8 cellular contexts compared by ENCODE assay signal in the genomic region with DNA sequence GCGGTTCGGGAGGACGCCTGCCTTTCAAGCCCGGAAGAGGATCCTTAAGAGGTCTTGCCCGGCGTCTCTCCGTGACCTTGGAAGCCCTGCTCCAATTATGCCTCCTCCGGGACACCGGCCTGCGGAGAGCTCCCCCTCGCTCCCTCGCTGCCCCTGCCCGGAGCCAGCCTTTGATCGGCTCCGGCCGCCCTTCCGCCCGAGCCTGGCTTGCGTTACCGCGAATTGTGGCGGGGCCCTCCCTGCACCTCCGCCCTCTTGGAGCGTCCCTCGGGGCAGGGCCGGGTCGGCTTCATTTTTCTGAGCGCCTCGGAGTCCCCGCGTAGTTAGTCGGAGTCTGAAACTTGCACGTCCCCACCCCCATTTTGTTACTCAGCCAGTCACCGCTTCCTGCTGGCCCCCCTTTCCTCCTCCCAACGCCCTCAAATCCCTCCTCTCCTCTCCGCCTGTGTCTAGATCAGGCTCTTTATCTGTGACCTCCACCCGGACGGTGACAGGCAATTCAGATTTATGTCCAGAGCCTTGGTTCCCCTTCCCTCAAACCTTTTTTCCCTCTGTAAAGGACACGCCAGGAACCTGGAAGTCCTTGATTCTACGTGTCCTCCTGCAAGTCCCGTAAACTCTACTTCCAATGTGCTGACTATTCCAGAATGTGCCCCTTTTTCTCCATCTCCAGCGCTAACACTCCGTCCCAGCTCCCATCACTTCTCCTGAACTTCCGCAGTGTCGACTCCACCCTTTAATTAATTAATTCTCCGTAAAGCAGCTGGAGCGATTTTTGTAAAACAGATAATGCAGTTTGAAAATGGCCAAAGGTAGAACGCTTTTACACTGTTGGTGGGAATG. TPM values are rescaled to one million over a fixed set of nuclear protein-coding genes. Genes with fewer than 3 reads are reported as not detected.
A peak's percentile ranks its signal among the peaks of the same experiment; 100 is the strongest.
DNase-seq lines count a peak whose midpoint lies in the region; ATAC-seq and TF ChIP-seq lines count a peak whose summit lies in the region.

No MANE protein-coding gene starts in this region.

- H3K9me3 Mint-ChIP-seq in activated naive CD4-positive, alpha-beta T cell treated with anti-CD3 and anti-CD28 coated beads, Interleukin-2, amount 50 U/mL, for 24 hours = no peaks in the 10 kb centered on the region

- peak overlapping the region; percentile 97 for H3K9ac ChIP-seq in HUES48 (ENCODE audit: low read depth, low read length)

- no peak for TF ChIP-seq EP300 in upper lobe of left lung (IDR thresholded peaks at IDR 0.05)

- peaks cover 3% of the 10 kb centered on the region; the same call in 1 of the 2 replicates for H3K4me1 ChIP-seq in HUES48 (ENCODE audit: control insufficient read depth, insufficient read depth, low read length)
- no peaks in the 10 kb centered on the region; the same call in 1 of the 2 replicates for H3K4me1 ChIP-seq in SJCRH30
- peaks cover 13 to 17% (median 14%) of the 10 kb centered on the region in 4 donors for H3K4me1 ChIP-seq in upper lobe of left lung

- H3K27me3 ChIP-seq in HUES48 (ENCODE audit: control insufficient read depth, insufficient read depth, low read length) = no peaks in the 10 kb centered on the region
- no peaks in the 10 kb centered on the region for H3K27me3 ChIP-seq in SJCRH30
- no peaks in the 10 kb centered on the region for H3K27me3 ChIP-seq in upper lobe of left lung

- peak overlapping the region; percentile 88 for H3K4me3 ChIP-seq in HUES48 (ENCODE audit: low read depth, low read length)
- H3K4me3 ChIP-seq in SJCRH30 = peak overlapping the region; percentile 86
- peak overlapping the region; percentile 65 to 93 (median 90) for H3K4me3 ChIP-seq in upper lobe of left lung

- H3K4me3 Mint-ChIP-seq in activated naive CD4-positive, alpha-beta T cell treated with anti-CD3 and anti-CD28 coated beads, Interleukin-2, amount 50 U/mL, for 24 hours = peak overlapping the region; percentile 93

- ATAC-seq in GM21367 (IDR thresholded peaks at IDR 0.05; ENCODE audit: unreplicated experiment) = peak; percentile 16
- peak; percentile 75 for ATAC-seq in Right ventricle myocardium superior (ENCODE audit: poor library complexity)
- peak; percentile 70 to 91 for ATAC-seq in upper lobe of left lung (ENCODE audit: low FRiP score in 2 of 2)

- WGBS in upper lobe of left lung, 2 donors = 1% methylated on average over 19 to 28 of the region's 48 CpGs

- no peaks in the 10 kb centered on the region for H3K27me3 Mint-ChIP-seq in activated naive CD4-positive, alpha-beta T cell treated with anti-CD3 and anti-CD28 coated beads, Interleukin-2, amount 50 U/mL, for 24 hours

- peak in 2 of 4 donors; percentile 70 to 73 for TF ChIP-seq POLR2A in upper lobe of left lung (IDR thresholded peaks at IDR 0.05)

- peaks cover 21% of the 10 kb centered on the region for H3K4me1 Mint-ChIP-seq in activated naive CD4-positive, alpha-beta T cell treated with anti-CD3 and anti-CD28 coated beads, Interleukin-2, amount 50 U/mL, for 24 hours

- peak overlapping the region; percentile 97 for H3K27ac Mint-ChIP-seq in activated naive CD4-positive, alpha-beta T cell treated with anti-CD3 and anti-CD28 coated beads, Interleukin-2, amount 50 U/mL, for 24 hours

- peaks cover 4% of the 10 kb centered on the region for H3K36me3 Mint-ChIP-seq in activated naive CD4-positive, alpha-beta T cell treated with anti-CD3 and anti-CD28 coated beads, Interleukin-2, amount 50 U/mL, for 24 hours

- intact Hi-C loops in Right ventricle myocardium superior (cut with DNase I) = no loop called here
- intact Hi-C loops in posterior cingulate gyrus (cut with DNase I) = loop anchor here (2.0 kb wide), 1 partner anchor 25 kb away; a partner anchor contains a TSS

- H3K36me3 ChIP-seq in HUES48 (ENCODE audit: control insufficient read depth, insufficient read depth, low read length) = no peaks in the 10 kb centered on the region; the same call in 1 of the 2 replicates
- H3K36me3 ChIP-seq in SJCRH30 = no peaks in the 10 kb centered on the region
- H3K36me3 ChIP-seq in upper lobe of left lung = no peaks in the 10 kb centered on the region

- no peaks in the 10 kb centered on the region for H3K9me3 ChIP-seq in HUES48 (ENCODE audit: control insufficient read depth, insufficient read depth, low read length)
- H3K9me3 ChIP-seq in SJCRH30 (replicated peaks) = no peaks in the 10 kb centered on the region
- no peaks in the 10 kb centered on the region for H3K9me3 ChIP-seq in upper lobe of left lung

- no peak for TF ChIP-seq CTCF in upper lobe of left lung (IDR thresholded peaks at IDR 0.05)

- H3K27ac ChIP-seq in HUES48 (ENCODE audit: low read depth, low read length) (peak overlapping the region; percentile 100), SJCRH30 (peak overlapping the region; percentile 93), upper lobe of left lung (peak overlapping the region; percentile 97 to 99 (median 98))

- in situ Hi-C loops in Caki2 (cut with HindIII; ENCODE audit: low pct_unique_long_range_greater_than_20kb, low sequenced_read_pairs) = no loop called here

- DNase-seq in Caki2 (ENCODE audit: low read depth) (peak; percentile 86), SJCRH30 (peak; percentile 83), Right ventricle myocardium superior (peak; percentile 89), posterior cingulate gyrus (peak in 7 of 10 donors; percentile 36 to 88 (median 44)), upper lobe of left lung (peak in 1 of 2 donors; percentile 70)

RNA-seq across cellular contexts. Expression of a gene that starts 0.6 kb away (rescaled TPM):
- 24.0 and 55.3 TPM in 2 replicates for total RNA-seq in Caki2 (2014; rRNA removed; shearing (Covaris generic); ENCODE audit: low replicate concordance)
- 7.4 and 8.1 TPM in 2 replicates for total RNA-seq in SJCRH30 (2014; rRNA removed; shearing (Covaris generic))
- total RNA-seq in Right ventricle myocardium superior (18.2 TPM), upper lobe of left lung (100 to 1,000 TPM in 1 of 6 donors, 10 to 100 TPM in 5; 25.6 to 115 (median 33.0) TPM)

RNA-seq across cellular contexts. Expression of a gene that starts 6.2 kb away (rescaled TPM):
- total RNA-seq in Caki2 (2014; rRNA removed; shearing (Covaris generic); ENCODE audit: low replicate concordance) = 0.37 and 4.2 TPM in 2 replicates
- total RNA-seq in SJCRH30 (2014; rRNA removed; shearing (Covaris generic)) = 0.10 TPM in 1 of 2 replicates, not detected in the other
- total RNA-seq in Right ventricle myocardium superior (not detected), upper lobe of left lung (1 to 10 TPM in 2 of 6 donors, under 1 TPM in 3, not detected in 1; 0.46 to 1.4 (median 0.89) TPM)

RNA-seq across cellular contexts. Expression of a gene that starts 25.1 kb away (rescaled TPM):
- 22.2 and 45.4 TPM in 2 replicates for total RNA-seq in Caki2 (2014; rRNA removed; shearing (Covaris generic); ENCODE audit: low replicate concordance)
- 20.2 and 29.5 TPM in 2 replicates for total RNA-seq in SJCRH30 (2014; rRNA removed; shearing (Covaris generic))
- total RNA-seq in Right ventricle myocardium superior = 15.8 TPM
- 10 to 100 TPM; 24.6 to 62.9 (median 34.9) TPM for total RNA-seq in upper lobe of left lung

RNA-seq across cellular contexts. Expression of a gene that starts 47.3 kb away (rescaled TPM):
- total RNA-seq in Caki2 (2014; rRNA removed; shearing (Covaris generic); ENCODE audit: low replicate concordance) = 0.12 and 0.71 TPM in 2 replicates
- total RNA-seq in SJCRH30 (2014; rRNA removed; shearing (Covaris generic)) = 21.8 and 24.8 TPM in 2 replicates
- not detected for total RNA-seq in Right ventricle myocardium superior
- total RNA-seq in upper lobe of left lung = 1 to 10 TPM in 1 of 6 donors, under 1 TPM in 5; 0.15 to 4.2 (median 0.57) TPM

RNA-seq across cellular contexts. Expression of a gene that starts 49.0 kb away (rescaled TPM):
- total RNA-seq in Caki2 (2014; rRNA removed; shearing (Covaris generic); ENCODE audit: low replicate concordance) = 93.8 and 95.1 TPM in 2 replicates
- total RNA-seq in SJCRH30 (2014; rRNA removed; shearing (Covaris generic)) = 22.1 and 23.5 TPM in 2 replicates
- total RNA-seq in Right ventricle myocardium superior (15.3 TPM), upper lobe of left lung (10 to 100 TPM; 23.4 to 84.7 (median 68.7) TPM)

Comparison
In these comparisons a context has a peak if more than half of its experiments do, and no peak if none do; other contexts are left out.
1. ATAC-seq: peak in every context shown above with its lines; median percentile 80 in upper lobe of left lung; 75 in Right ventricle myocardium superior; 16 in GM21367.